In the genomic region with DNA sequence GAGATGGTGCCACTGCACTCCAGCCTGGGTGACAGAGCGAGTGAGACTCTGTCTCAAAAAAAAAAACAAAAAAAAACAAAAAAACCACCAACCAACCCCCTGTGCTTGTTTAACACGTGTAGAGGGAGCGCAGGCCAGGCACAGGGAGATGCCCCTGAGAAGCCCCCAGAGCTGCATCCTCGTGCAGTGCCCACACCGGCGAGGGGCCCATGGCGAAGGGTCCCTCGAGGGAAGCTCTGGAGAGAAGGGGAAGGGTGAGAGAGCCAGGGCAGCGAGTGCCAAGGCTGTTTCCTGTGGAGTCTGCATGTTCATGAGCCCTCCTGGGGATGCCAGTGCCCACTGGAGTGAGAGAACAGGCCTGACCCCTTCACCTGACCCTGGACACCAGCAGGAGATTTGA, we compare ENCODE assay signal across 19 cellular contexts.
"Had no signal": no experiment of that assay in that cellular context is flagged by ENCODE, and none has a peak within 500 bp of the region (broad histone marks: within the 10 kb centered on the region; RNA-seq: fewer than 3 reads in every experiment).

No MANE protein-coding gene starts in this region.

- H3K36me3 ChIP-seq: ascending aorta, breast epithelium, lower lobe of right lung, ovary, upper lobe of right lung had no signal

- H3K27ac Mint-ChIP-seq: activated naive CD4-positive, alpha-beta T cell treated with anti-CD3 and anti-CD28 coated beads, Interleukin-2, amount 50 U/mL, for 24 hours had no signal

- H3K36me3 Mint-ChIP-seq: activated naive CD4-positive, alpha-beta T cell treated with anti-CD3 and anti-CD28 coated beads, Interleukin-2, amount 50 U/mL, for 24 hours had no signal

- H3K27me3 Mint-ChIP-seq: activated naive CD4-positive, alpha-beta T cell treated with anti-CD3 and anti-CD28 coated beads, Interleukin-2, amount 50 U/mL, for 24 hours; stimulated activated naive CD8-positive, alpha-beta T cell treated with anti-CD3 and anti-CD28 coated beads, Interleukin-15, amount 100 ng/mL, for 72 hours had no signal

- H3K9me3 Mint-ChIP-seq: activated naive CD4-positive, alpha-beta T cell treated with anti-CD3 and anti-CD28 coated beads, Interleukin-2, amount 50 U/mL, for 24 hours; stimulated activated naive CD8-positive, alpha-beta T cell treated with anti-CD3 and anti-CD28 coated beads, Interleukin-15, amount 100 ng/mL, for 72 hours had no signal

- H3K27me3 ChIP-seq: ascending aorta, breast epithelium, ovary, testis, upper lobe of right lung had no signal

- ATAC-seq: lower lobe of right lung, right cardiac atrium, upper lobe of right lung had no signal

- H3K9me3 ChIP-seq: ascending aorta, lower lobe of right lung, ovary, psoas muscle, testis, upper lobe of right lung had no signal

- DNase-seq: activated CD4-positive, alpha-beta T cell treated with anti-CD3 and anti-CD28 coated beads for 1 hour; activated gamma-delta T cell; dermis blood vessel endothelial cell; effector memory CD4-positive, alpha-beta T cell; hippocampal formation; islet precursor cell; lower lobe of right lung; ovary; psoas muscle; right cardiac atrium; stimulated activated naive CD8-positive, alpha-beta T cell treated with anti-CD3 and anti-CD28 coated beads, Interleukin-15, amount 100 ng/mL, for 72 hours; T-helper 2 cell; testis; upper lobe of right lung had no signal

- H3K4me3 Mint-ChIP-seq: activated naive CD4-positive, alpha-beta T cell treated with anti-CD3 and anti-CD28 coated beads, Interleukin-2, amount 50 U/mL, for 24 hours; stimulated activated naive CD8-positive, alpha-beta T cell treated with anti-CD3 and anti-CD28 coated beads, Interleukin-15, amount 100 ng/mL, for 72 hours had no signal

- H3K4me3 ChIP-seq: ascending aorta, breast epithelium, lower lobe of right lung, ovary, psoas muscle, skin epidermis, testis, upper lobe of right lung had no signal

- H3K27ac ChIP-seq: ascending aorta, ovary, psoas muscle, VCaP had no signal
